Comparison of ENCODE assay signal across 9 cellular contexts in genomic region chr12:125983784-125984510, GRCh38.
DNase-seq lines count a peak whose midpoint lies in the region; ATAC-seq and TF ChIP-seq lines count a peak whose summit lies in the region.
"Had no signal": no experiment of that assay in that cellular context is flagged by ENCODE, and none has a peak within 500 bp of the region (broad histone marks: within the 10 kb centered on the region; RNA-seq: fewer than 3 reads in every experiment).

No MANE protein-coding gene starts in this region.

- BruUV-seq in Caco-2 (replicated peaks; lab: Mats Ljungman, UMichigan) = no TSS peak

- H3K4me3 Mint-ChIP-seq in Caco-2 (ENCODE audit: unreplicated experiment) (peak overlapping the region; percentile 66), neural progenitor cell (peak overlapping the region; percentile 93)

- H3K4me1 Mint-ChIP-seq in Caco-2 (ENCODE audit: low read depth, unreplicated experiment) (no peaks in the 10 kb centered on the region), neural progenitor cell (peaks cover 17% of the 10 kb centered on the region)

- peaks cover 18% of the 10 kb centered on the region for H3K9me3 Mint-ChIP-seq in Caco-2 (ENCODE audit: unreplicated experiment)
- H3K9me3 Mint-ChIP-seq in neural progenitor cell = no peaks in the 10 kb centered on the region

- intact Hi-C loops in Caco-2 (cut with micrococcal nuclease; ENCODE audit: unreplicated experiment) (no loop called here), heart left ventricle (cut with DNase I) (no loop called here)

- peak; percentile 2 to 35 for DNase-seq in Caco-2
- peak; percentile 33 for DNase-seq in RWPE1 (ENCODE audit: low spot score)
- peak in 1 of 5 donors; percentile 24 for DNase-seq in heart left ventricle
- DNase-seq in neural progenitor cell (ENCODE audit: low spot score) = peak; percentile 94
- DNase-seq in medulla oblongata (ENCODE audit: extremely low spot score) = no peak
- no peak for DNase-seq in A172 (ENCODE audit: low spot score)
- DNase-seq in NCI-H2171 (lab: John Stamatoyannopoulos, UW) = no peak
- no peak for DNase-seq in NCI-H446 treated with DMSO at 0.1 percent for 48 hours (lab: John Stamatoyannopoulos, UW)

- H3K4me3 ChIP-seq in Caco-2 (ENCODE audit: low read depth, low read length) = peak overlapping the region; percentile 32
- peak overlapping the region in 11 of 12 donors; percentile 14 to 46 (median 35) for H3K4me3 ChIP-seq in heart left ventricle
- peak overlapping the region; percentile 65 for H3K4me3 ChIP-seq in neural progenitor cell

- no peak for TF ChIP-seq CTCF in Caco-2 (IDR thresholded peaks at IDR 0.05; ENCODE audit: insufficient read depth in 1 of 2, low read depth in 1 of 2, low read length in 1 of 2, severe bottlenecking in 1 of 2, unreplicated experiment in 1 of 2)
- no peak for TF ChIP-seq CTCF in RWPE1 (conservative IDR thresholded peaks at IDR 0.05; ENCODE audit: low read depth)
- TF ChIP-seq CTCF in heart left ventricle (IDR thresholded peaks at IDR 0.05) = no peak
- peak; percentile 6 for TF ChIP-seq CTCF in neural progenitor cell (IDR thresholded peaks at IDR 0.05)

- WGBS in heart left ventricle, 4 donors = 1 to 5% (median 2%) methylated on average over 11 to 14 of the region's 14 CpGs

- H3K27ac ChIP-seq in RWPE1 = peak overlapping the region; percentile 91
- H3K27ac ChIP-seq in heart left ventricle = peak overlapping the region in 1 of 12 donors; percentile 54
- H3K27ac ChIP-seq in neural progenitor cell = peak overlapping the region; percentile 85

- peak overlapping the region; percentile 84 for H2AFZ ChIP-seq in neural progenitor cell (replicated peaks)

- H3K27ac Mint-ChIP-seq in Caco-2 (ENCODE audit: unreplicated experiment) (no peak overlapping the region), neural progenitor cell (peak overlapping the region; percentile 69)
- H3K27ac Mint-ChIP-seq: IgD-negative memory B cell had no signal

- no peak for TF ChIP-seq POLR2A in heart left ventricle (IDR thresholded peaks at IDR 0.05)

- H3K4me2 ChIP-seq in neural progenitor cell = peak overlapping the region; percentile 83

- no peaks in the 10 kb centered on the region for H3K27me3 ChIP-seq in Caco-2 (replicated peaks; ENCODE audit: control insufficient read depth, insufficient read depth, low read length)
- peaks cover 5 to 44% (median 13%) of the 10 kb centered on the region in 9 donors for H3K27me3 ChIP-seq in heart left ventricle
- H3K27me3 ChIP-seq in neural progenitor cell = no peaks in the 10 kb centered on the region

- H3K4me1 ChIP-seq in Caco-2 = no peaks in the 10 kb centered on the region
- peaks cover 0 to 13% (median 0%) of the 10 kb centered on the region in 12 donors for H3K4me1 ChIP-seq in heart left ventricle
- peaks cover 7% of the 10 kb centered on the region for H3K4me1 ChIP-seq in neural progenitor cell

- H3K9ac ChIP-seq in neural progenitor cell = no peak overlapping the region

- no peaks in the 10 kb centered on the region for H3K79me2 ChIP-seq in neural progenitor cell (ENCODE audit: low read depth)

- no peaks in the 10 kb centered on the region for H4K20me1 ChIP-seq in neural progenitor cell (ENCODE audit: low read depth)

- peak in 1 of 4 donors; percentile 56 for ATAC-seq in heart left ventricle

- POLR2A ChIA-PET in Caco-2 (lab: Charles Lee) (no interaction called here), RWPE1 (lab: Yijun Ruan, JAX; ENCODE audit: low non-redundant PET) (no interaction called here)

- H3K36me3 Mint-ChIP-seq in Caco-2 (ENCODE audit: insufficient read depth, unreplicated experiment) (peaks cover 5% of the 10 kb centered on the region), neural progenitor cell (no peaks in the 10 kb centered on the region)

- H3K9me3 ChIP-seq in Caco-2 (no peaks in the 10 kb centered on the region), heart left ventricle (no peaks in the 10 kb centered on the region), neural progenitor cell (ENCODE audit: low read depth) (no peaks in the 10 kb centered on the region)

- no peaks in the 10 kb centered on the region for H3K36me3 ChIP-seq in Caco-2 (ENCODE audit: control insufficient read depth, insufficient read depth, low read length)
- no peaks in the 10 kb centered on the region for H3K36me3 ChIP-seq in heart left ventricle
- no peaks in the 10 kb centered on the region for H3K36me3 ChIP-seq in neural progenitor cell

- H3K27me3 Mint-ChIP-seq in Caco-2 (ENCODE audit: insufficient read depth, unreplicated experiment) (no peaks in the 10 kb centered on the region), neural progenitor cell (ENCODE audit: insufficient read depth, low read depth) (peaks cover 2% of the 10 kb centered on the region)

- H3F3A ChIP-seq in neural progenitor cell (ENCODE audit: low read depth) = peaks cover 25% of the 10 kb centered on the region

- CTCF ChIA-PET in Caco-2 (lab: Charles Lee) (no interaction called here), RWPE1 (lab: Yijun Ruan, JAX) (no interaction called here)

Comparison
In these comparisons a context has a peak if more than half of its experiments do, and no peak if none do; other contexts are left out.
1. DNase-seq: peak in Caco-2 (2 of 2), RWPE1 (single experiment) and neural progenitor cell (single experiment); none in medulla oblongata (single experiment), A172 (single experiment), NCI-H2171 (single experiment) and NCI-H446 treated with DMSO at 0.1 percent for 48 hours (single experiment).
2. Peak in every context shown above with its lines, with median percentiles within 50 percentile points of each other: H3K4me3 ChIP-seq.